ENCODE assay signal across 1 cellular context in the genomic region with DNA sequence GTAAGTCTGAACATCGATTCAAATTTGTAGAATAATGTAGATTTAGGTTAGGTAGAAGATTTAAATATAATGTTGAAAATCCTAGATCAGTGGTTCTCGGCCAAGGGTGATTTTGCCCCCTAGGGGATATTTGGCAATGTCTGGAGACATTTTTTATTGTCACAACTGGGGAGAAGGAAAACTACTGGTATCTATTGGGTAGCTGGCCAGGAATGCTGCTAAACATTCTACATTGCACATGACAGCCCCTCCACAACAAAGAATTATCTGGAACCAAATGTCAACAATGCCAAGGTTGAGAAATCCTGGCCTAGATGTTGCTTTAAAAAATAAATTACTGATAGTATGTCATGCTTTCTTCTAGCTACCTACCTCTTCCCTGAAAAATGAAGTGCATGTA.
TF ChIP-seq lines count a peak whose summit lies in the region.

No MANE protein-coding gene starts in this region.

TF ChIP-seq in HepG2, 621 proteins besides CTCF, POLR2A, EP300 and RAD21 (continued from another document and continues in another):
- TF ChIP-seq, protein P1, sequence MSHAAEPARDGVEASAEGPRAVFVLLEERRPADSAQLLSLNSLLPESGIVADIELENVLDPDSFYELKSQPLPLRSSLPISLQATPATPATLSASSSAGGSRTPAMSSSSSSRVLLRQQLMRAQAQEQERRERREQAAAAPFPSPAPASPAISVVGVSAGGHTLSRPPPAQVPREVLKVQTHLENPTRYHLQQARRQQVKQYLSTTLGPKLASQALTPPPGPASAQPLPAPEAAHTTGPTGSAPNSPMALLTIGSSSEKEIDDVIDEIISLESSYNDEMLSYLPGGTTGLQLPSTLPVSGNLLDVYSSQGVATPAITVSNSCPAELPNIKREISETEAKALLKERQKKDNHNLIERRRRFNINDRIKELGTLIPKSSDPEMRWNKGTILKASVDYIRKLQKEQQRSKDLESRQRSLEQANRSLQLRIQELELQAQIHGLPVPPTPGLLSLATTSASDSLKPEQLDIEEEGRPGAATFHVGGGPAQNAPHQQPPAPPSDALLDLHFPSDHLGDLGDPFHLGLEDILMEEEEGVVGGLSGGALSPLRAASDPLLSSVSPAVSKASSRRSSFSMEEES (CRISPR knock-in tag; IDR thresholded peaks at IDR 0.05): peak; percentile 89
- no peak for TF ChIP-seq TP53 (CRISPR knock-in tag; conservative IDR thresholded peaks at IDR 0.05)
- no peak for TF ChIP-seq TARDBP (CRISPR knock-in tag; IDR thresholded peaks at IDR 0.05)
- TF ChIP-seq, protein P2, sequence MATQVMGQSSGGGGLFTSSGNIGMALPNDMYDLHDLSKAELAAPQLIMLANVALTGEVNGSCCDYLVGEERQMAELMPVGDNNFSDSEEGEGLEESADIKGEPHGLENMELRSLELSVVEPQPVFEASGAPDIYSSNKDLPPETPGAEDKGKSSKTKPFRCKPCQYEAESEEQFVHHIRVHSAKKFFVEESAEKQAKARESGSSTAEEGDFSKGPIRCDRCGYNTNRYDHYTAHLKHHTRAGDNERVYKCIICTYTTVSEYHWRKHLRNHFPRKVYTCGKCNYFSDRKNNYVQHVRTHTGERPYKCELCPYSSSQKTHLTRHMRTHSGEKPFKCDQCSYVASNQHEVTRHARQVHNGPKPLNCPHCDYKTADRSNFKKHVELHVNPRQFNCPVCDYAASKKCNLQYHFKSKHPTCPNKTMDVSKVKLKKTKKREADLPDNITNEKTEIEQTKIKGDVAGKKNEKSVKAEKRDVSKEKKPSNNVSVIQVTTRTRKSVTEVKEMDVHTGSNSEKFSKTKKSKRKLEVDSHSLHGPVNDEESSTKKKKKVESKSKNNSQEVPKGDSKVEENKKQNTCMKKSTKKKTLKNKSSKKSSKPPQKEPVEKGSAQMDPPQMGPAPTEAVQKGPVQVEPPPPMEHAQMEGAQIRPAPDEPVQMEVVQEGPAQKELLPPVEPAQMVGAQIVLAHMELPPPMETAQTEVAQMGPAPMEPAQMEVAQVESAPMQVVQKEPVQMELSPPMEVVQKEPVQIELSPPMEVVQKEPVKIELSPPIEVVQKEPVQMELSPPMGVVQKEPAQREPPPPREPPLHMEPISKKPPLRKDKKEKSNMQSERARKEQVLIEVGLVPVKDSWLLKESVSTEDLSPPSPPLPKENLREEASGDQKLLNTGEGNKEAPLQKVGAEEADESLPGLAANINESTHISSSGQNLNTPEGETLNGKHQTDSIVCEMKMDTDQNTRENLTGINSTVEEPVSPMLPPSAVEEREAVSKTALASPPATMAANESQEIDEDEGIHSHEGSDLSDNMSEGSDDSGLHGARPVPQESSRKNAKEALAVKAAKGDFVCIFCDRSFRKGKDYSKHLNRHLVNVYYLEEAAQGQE (IDR thresholded peaks at IDR 0.05; ENCODE audit: borderline replicate concordance in 1 of 2, low read depth in 1 of 2, low read length in 2 of 2): peak in 1 of 2 experiments; percentile 41; a peak in 1 of 4 replicates
- TF ChIP-seq, protein P3, sequence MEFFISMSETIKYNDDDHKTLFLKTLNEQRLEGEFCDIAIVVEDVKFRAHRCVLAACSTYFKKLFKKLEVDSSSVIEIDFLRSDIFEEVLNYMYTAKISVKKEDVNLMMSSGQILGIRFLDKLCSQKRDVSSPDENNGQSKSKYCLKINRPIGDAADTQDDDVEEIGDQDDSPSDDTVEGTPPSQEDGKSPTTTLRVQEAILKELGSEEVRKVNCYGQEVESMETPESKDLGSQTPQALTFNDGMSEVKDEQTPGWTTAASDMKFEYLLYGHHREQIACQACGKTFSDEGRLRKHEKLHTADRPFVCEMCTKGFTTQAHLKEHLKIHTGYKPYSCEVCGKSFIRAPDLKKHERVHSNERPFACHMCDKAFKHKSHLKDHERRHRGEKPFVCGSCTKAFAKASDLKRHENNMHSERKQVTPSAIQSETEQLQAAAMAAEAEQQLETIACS (CRISPR knock-in tag; IDR thresholded peaks at IDR 0.05): no peak
- TF ChIP-seq ZNF83 (CRISPR knock-in tag; IDR thresholded peaks at IDR 0.05; ENCODE audit: borderline replicate concordance): no peak
- TF ChIP-seq IRX3 (CRISPR knock-in tag; IDR thresholded peaks at IDR 0.05; ENCODE audit: borderline replicate concordance, low read depth): no peak
- TF ChIP-seq ATRX (CRISPR knock-in tag; IDR thresholded peaks at IDR 0.05; ENCODE audit: borderline replicate concordance): no peak
- TF ChIP-seq ZNF354B (CRISPR knock-in tag; IDR thresholded peaks at IDR 0.05): no peak
- TF ChIP-seq, protein P4, sequence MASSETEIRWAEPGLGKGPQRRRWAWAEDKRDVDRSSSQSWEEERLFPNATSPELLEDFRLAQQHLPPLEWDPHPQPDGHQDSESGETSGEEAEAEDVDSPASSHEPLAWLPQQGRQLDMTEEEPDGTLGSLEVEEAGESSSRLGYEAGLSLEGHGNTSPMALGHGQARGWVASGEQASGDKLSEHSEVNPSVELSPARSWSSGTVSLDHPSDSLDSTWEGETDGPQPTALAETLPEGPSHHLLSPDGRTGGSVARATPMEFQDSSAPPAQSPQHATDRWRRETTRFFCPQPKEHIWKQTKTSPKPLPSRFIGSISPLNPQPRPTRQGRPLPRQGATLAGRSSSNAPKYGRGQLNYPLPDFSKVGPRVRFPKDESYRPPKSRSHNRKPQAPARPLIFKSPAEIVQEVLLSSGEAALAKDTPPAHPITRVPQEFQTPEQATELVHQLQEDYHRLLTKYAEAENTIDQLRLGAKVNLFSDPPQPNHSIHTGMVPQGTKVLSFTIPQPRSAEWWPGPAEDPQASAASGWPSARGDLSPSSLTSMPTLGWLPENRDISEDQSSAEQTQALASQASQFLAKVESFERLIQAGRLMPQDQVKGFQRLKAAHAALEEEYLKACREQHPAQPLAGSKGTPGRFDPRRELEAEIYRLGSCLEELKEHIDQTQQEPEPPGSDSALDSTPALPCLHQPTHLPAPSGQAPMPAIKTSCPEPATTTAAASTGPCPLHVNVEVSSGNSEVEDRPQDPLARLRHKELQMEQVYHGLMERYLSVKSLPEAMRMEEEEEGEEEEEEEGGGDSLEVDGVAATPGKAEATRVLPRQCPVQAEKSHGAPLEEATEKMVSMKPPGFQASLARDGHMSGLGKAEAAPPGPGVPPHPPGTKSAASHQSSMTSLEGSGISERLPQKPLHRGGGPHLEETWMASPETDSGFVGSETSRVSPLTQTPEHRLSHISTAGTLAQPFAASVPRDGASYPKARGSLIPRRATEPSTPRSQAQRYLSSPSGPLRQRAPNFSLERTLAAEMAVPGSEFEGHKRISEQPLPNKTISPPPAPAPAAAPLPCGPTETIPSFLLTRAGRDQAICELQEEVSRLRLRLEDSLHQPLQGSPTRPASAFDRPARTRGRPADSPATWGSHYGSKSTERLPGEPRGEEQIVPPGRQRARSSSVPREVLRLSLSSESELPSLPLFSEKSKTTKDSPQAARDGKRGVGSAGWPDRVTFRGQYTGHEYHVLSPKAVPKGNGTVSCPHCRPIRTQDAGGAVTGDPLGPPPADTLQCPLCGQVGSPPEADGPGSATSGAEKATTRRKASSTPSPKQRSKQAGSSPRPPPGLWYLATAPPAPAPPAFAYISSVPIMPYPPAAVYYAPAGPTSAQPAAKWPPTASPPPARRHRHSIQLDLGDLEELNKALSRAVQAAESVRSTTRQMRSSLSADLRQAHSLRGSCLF (CRISPR knock-in tag; IDR thresholded peaks at IDR 0.05; ENCODE audit: borderline replicate concordance): no peak
- TF ChIP-seq KAT8 (CRISPR knock-in tag; IDR thresholded peaks at IDR 0.05): no peak
- no peak for TF ChIP-seq ZC3H4 (CRISPR knock-in tag; IDR thresholded peaks at IDR 0.05; ENCODE audit: borderline replicate concordance)
- TF ChIP-seq, protein P5, sequence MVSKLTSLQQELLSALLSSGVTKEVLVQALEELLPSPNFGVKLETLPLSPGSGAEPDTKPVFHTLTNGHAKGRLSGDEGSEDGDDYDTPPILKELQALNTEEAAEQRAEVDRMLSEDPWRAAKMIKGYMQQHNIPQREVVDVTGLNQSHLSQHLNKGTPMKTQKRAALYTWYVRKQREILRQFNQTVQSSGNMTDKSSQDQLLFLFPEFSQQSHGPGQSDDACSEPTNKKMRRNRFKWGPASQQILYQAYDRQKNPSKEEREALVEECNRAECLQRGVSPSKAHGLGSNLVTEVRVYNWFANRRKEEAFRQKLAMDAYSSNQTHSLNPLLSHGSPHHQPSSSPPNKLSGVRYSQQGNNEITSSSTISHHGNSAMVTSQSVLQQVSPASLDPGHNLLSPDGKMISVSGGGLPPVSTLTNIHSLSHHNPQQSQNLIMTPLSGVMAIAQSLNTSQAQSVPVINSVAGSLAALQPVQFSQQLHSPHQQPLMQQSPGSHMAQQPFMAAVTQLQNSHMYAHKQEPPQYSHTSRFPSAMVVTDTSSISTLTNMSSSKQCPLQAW (CRISPR knock-in tag; IDR thresholded peaks at IDR 0.05): no peak
- TF ChIP-seq FOXK2 (IDR thresholded peaks at IDR 0.05): peak; percentile 72; the same call in 1 of the 2 replicates
- no peak for TF ChIP-seq XRCC5 (optimal IDR thresholded peaks at IDR 0.05; ENCODE audit: low read length)
- no peak for TF ChIP-seq DNMT1 (CRISPR knock-in tag; IDR thresholded peaks at IDR 0.05)
- TF ChIP-seq, protein P6, sequence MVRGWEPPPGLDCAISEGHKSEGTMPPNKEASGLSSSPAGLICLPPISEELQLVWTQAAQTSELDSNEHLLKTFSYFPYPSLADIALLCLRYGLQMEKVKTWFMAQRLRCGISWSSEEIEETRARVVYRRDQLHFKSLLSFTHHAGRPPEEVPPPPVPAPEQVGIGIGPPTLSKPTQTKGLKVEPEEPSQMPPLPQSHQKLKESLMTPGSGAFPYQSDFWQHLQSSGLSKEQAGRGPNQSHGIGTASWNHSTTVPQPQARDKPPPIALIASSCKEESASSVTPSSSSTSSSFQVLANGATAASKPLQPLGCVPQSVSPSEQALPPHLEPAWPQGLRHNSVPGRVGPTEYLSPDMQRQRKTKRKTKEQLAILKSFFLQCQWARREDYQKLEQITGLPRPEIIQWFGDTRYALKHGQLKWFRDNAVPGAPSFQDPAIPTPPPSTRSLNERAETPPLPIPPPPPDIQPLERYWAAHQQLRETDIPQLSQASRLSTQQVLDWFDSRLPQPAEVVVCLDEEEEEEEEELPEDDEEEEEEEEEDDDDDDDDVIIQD (CRISPR knock-in tag; IDR thresholded peaks at IDR 0.05; ENCODE audit: low read depth): peak; percentile 88; the same call in 1 of the 2 replicates
- TF ChIP-seq GTF2F1 (IDR thresholded peaks at IDR 0.05; ENCODE audit: low read length): no peak
- TF ChIP-seq NR2F1 (CRISPR knock-in tag; IDR thresholded peaks at IDR 0.05): peak in 1 of 2 experiments; percentile 58; a peak in 1 of 4 replicates
- TF ChIP-seq RBM22 (optimal IDR thresholded peaks at IDR 0.05; ENCODE audit: low read length): no peak
- peak; percentile 32; the same call in 1 of the 2 replicates for TF ChIP-seq HDAC1 (CRISPR knock-in tag; IDR thresholded peaks at IDR 0.05)
- TF ChIP-seq, protein P7, sequence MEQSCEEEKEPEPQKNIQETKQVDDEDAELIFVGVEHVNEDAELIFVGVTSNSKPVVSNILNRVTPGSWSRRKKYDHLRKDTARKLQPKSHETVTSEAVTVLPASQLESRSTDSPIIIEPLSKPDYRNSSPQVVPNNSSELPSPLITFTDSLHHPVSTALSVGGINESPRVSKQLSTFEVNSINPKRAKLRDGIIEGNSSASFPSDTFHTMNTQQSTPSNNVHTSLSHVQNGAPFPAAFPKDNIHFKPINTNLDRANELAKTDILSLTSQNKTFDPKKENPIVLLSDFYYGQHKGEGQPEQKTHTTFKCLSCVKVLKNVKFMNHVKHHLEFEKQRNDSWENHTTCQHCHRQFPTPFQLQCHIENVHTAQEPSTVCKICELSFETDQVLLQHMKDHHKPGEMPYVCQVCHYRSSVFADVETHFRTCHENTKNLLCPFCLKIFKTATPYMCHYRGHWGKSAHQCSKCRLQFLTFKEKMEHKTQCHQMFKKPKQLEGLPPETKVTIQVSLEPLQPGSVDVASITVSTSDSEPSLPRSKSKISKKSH (CRISPR knock-in tag; IDR thresholded peaks at IDR 0.05; ENCODE audit: borderline replicate concordance): no peak
- TF ChIP-seq, protein P8, sequence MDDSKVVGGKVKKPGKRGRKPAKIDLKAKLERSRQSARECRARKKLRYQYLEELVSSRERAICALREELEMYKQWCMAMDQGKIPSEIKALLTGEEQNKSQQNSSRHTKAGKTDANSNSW (CRISPR knock-in tag; IDR thresholded peaks at IDR 0.05; ENCODE audit: borderline replicate concordance): no peak
- no peak for TF ChIP-seq ZNF547 (CRISPR knock-in tag; IDR thresholded peaks at IDR 0.05)
- TF ChIP-seq ZNF44 (CRISPR knock-in tag; IDR thresholded peaks at IDR 0.05): no peak
- TF ChIP-seq ZNF510 (CRISPR knock-in tag; IDR thresholded peaks at IDR 0.05; ENCODE audit: low read depth): no peak
- peak; percentile 72 for TF ChIP-seq HDAC2 (CRISPR knock-in tag; IDR thresholded peaks at IDR 0.05)
